15 cellular contexts compared by ENCODE assay signal in genomic region chr18:48529796-48530195, GRCh38. TPM values are rescaled to one million over a fixed set of nuclear protein-coding genes. Genes with fewer than 3 reads are reported as not detected.
DNase-seq lines count a peak whose midpoint lies in the region; ATAC-seq and TF ChIP-seq lines count a peak whose summit lies in the region.
"Had no signal": no experiment of that assay in that cellular context is flagged by ENCODE, and none has a peak within 500 bp of the region (broad histone marks: within the 10 kb centered on the region; RNA-seq: fewer than 3 reads in every experiment).

No MANE protein-coding gene starts in this region.

- CTCF ChIA-PET in T-cell (lab: Charles Lee), result no interaction called here

- no peaks in the 10 kb centered on the region for H3K9me3 Mint-ChIP-seq in T-cell

- TF ChIP-seq RAD21 in neural cell (conservative IDR thresholded peaks at IDR 0.05), result no peak

- H3K4me3 ChIP-seq in epithelial cell of proximal tubule (ENCODE audit: low read depth, low read length), result no peak overlapping the region
- H3K4me3 ChIP-seq in neural cell (ENCODE audit: low read length), result no peak overlapping the region
- H3K4me3 ChIP-seq: pancreas, tibial artery had no signal

- no peak overlapping the region for H3K4me2 ChIP-seq in neural cell (ENCODE audit: low read length)

- peak; percentile 72 for TF ChIP-seq EP300 in neural cell (conservative IDR thresholded peaks at IDR 0.05; ENCODE audit: poor library complexity, severe bottlenecking)

- H3K27me3 Mint-ChIP-seq in T-cell, result peaks cover 23 to 32% of the 10 kb centered on the region in 2 donors

- no peaks in the 10 kb centered on the region for H3K36me3 ChIP-seq in neural cell (ENCODE audit: insufficient read depth, low read length)
- H3K36me3 ChIP-seq: pancreas, tibial artery had no signal

- H3K4me1 Mint-ChIP-seq in T-cell, result peaks cover 0 to 3% (median 0%) of the 10 kb centered on the region in 3 donors

- peak overlapping the region; percentile 20 for H3K27ac ChIP-seq in neural cell (ENCODE audit: low read length)
- H3K27ac ChIP-seq: pancreas, tibial artery had no signal

- H3K36me3 Mint-ChIP-seq in T-cell, result no peaks in the 10 kb centered on the region

- no peak overlapping the region for H3K9ac ChIP-seq in neural cell (ENCODE audit: low read length)

- no peaks in the 10 kb centered on the region for H3K9me3 ChIP-seq in neural cell (ENCODE audit: low read length)
- H3K9me3 ChIP-seq: pancreas, tibial artery had no signal

- POLR2A ChIA-PET in T-cell (lab: Charles Lee), result no interaction called here

- H3K4me3 Mint-ChIP-seq in T-cell, result no peak overlapping the region

- no peak for ATAC-seq in T-cell (replicated peaks in 1 of 4)
- ATAC-seq: left lobe of liver, pancreas had no signal

- no peaks in the 10 kb centered on the region for H3F3A ChIP-seq in neural cell (ENCODE audit: insufficient read depth, low read length, poor library complexity, severe bottlenecking)

- H3K27me3 ChIP-seq in neural cell (ENCODE audit: insufficient read depth, low read depth, low read length), result no peaks in the 10 kb centered on the region
- H3K27me3 ChIP-seq: pancreas, tibial artery had no signal

- H3K79me2 ChIP-seq in neural cell (replicated peaks; ENCODE audit: insufficient read depth, low read length), result no peaks in the 10 kb centered on the region

- H3K27ac Mint-ChIP-seq in T-cell, result no peak overlapping the region

- in situ Hi-C loops in G401 (cut with HindIII; ENCODE audit: low sequenced_read_pairs), result no loop called here

- no peaks in the 10 kb centered on the region for H4K20me1 ChIP-seq in neural cell (ENCODE audit: insufficient read depth)

- no peak for TF ChIP-seq CTCF in epithelial cell of proximal tubule (conservative IDR thresholded peaks at IDR 0.05; ENCODE audit: low read depth, low read length)
- no peak for TF ChIP-seq CTCF in neural cell (IDR thresholded peaks at IDR 0.05; ENCODE audit: poor library complexity, severe bottlenecking)

- DNase-seq in EL, result peak; percentile 94
- peak; percentile 45 for DNase-seq in NCI-H69 (lab: John Stamatoyannopoulos, UW)
- peak; percentile 85 for DNase-seq in epithelial cell of proximal tubule (ENCODE audit: low read depth)
- DNase-seq in T-cell, result no peak
- DNase-seq in G401 (ENCODE audit: low spot score), result no peak
- no peak for DNase-seq in inferior parietal cortex (ENCODE audit: extremely low spot score)
- DNase-seq in NCI-H2029 treated with DMSO at 0.1 percent for 48 hours (lab: John Stamatoyannopoulos, UW), result no peak
- DNase-seq: activated CD4-positive, alpha-beta T cell treated with anti-CD3 and anti-CD28 coated beads for 48 hours; activated naive CD4-positive, alpha-beta T cell treated with anti-CD3 and anti-CD28 coated beads, Interleukin-2, amount 50 U/mL, for 16 hours; effector CD8-positive, alpha-beta T cell; NCI-H1436; pancreas; tibial artery had no signal

- no peak overlapping the region for H2AFZ ChIP-seq in neural cell (ENCODE audit: low read depth, low read length)

- H3K9me2 ChIP-seq in neural cell (ENCODE audit: insufficient read depth, low read length), result no peaks in the 10 kb centered on the region

TF ChIP-seq in neural cell, 6 proteins besides CTCF, POLR2A, EP300 and RAD21:
- TF ChIP-seq EZH2 (IDR thresholded peaks at IDR 0.05; ENCODE audit: borderline replicate concordance, insufficient read depth, low read length, poor library complexity, severe bottlenecking), result no peak
- no peak for TF ChIP-seq SMC3 (conservative IDR thresholded peaks at IDR 0.05; ENCODE audit: poor library complexity)
- TF ChIP-seq REST (IDR thresholded peaks at IDR 0.05; ENCODE audit: borderline replicate concordance), result no peak
- no peak for TF ChIP-seq TAF1 (IDR thresholded peaks at IDR 0.05; ENCODE audit: low read depth)
- peak; percentile 48 for TF ChIP-seq POLR2AphosphoS5 (IDR thresholded peaks at IDR 0.05)
- TF ChIP-seq MXI1 (conservative IDR thresholded peaks at IDR 0.05; ENCODE audit: poor library complexity, severe bottlenecking), result no peak

RNA-seq across cellular contexts. Expression of gene CTIF, which starts 9.0 kb away (rescaled TPM):
- total RNA-seq in epithelial cell of proximal tubule (12.9 and 21.2 TPM in 2 replicates), T-cell (1 to 10 TPM; 3.2 to 6.7 (median 4.7) TPM)
- 50.2 and 97.9 TPM in 2 replicates for polyA plus RNA-seq in neural cell
- 115 and 121 TPM in 2 replicates for polyA minus RNA-seq in neural cell
- total RNA-seq in G401 (2014; rRNA removed; shearing (Covaris generic)), result 4.6 and 5.9 TPM in 2 replicates

Comparison
In these comparisons a context has a peak if more than half of its experiments do, and no peak if none do; other contexts are left out.
1. DNase-seq: peak in EL (single experiment), NCI-H69 (single experiment) and epithelial cell of proximal tubule (single experiment); none in T-cell (0 of 34), G401 (single experiment), inferior parietal cortex (single experiment) and NCI-H2029 treated with DMSO at 0.1 percent for 48 hours (single experiment).